Comparison of ENCODE assay signal across 1 cellular context in genomic region chr3:43738305-43738704, GRCh38.
TF ChIP-seq lines count a peak whose summit lies in the region.

No MANE protein-coding gene starts in this region.

TF ChIP-seq in GM23338, 12 proteins besides CTCF, POLR2A, EP300 and RAD21 (continued from another document):
- TF ChIP-seq REST (IDR thresholded peaks at IDR 0.05; ENCODE audit: unreplicated experiment) = no peak
- no peak for TF ChIP-seq ETS1 (IDR thresholded peaks at IDR 0.05)
- TF ChIP-seq EZH2 (IDR thresholded peaks at IDR 0.05; ENCODE audit: low read depth, unreplicated experiment) = no peak
- TF ChIP-seq JUNB (IDR thresholded peaks at IDR 0.05; ENCODE audit: unreplicated experiment) = no peak
- TF ChIP-seq EZH2phosphoT487 (IDR thresholded peaks at IDR 0.05; ENCODE audit: unreplicated experiment) = no peak
- no peak for TF ChIP-seq NANOG (IDR thresholded peaks at IDR 0.05; ENCODE audit: borderline replicate concordance)
- TF ChIP-seq ZNF331 (CRISPR knock-in tag; IDR thresholded peaks at IDR 0.05; ENCODE audit: low read depth) = no peak
- TF ChIP-seq CREB1 (CRISPR knock-in tag; IDR thresholded peaks at IDR 0.05; ENCODE audit: low read depth) = no peak
TF ChIP-seq in GM23338: peak in this region for 0.
